8 cellular contexts compared by ENCODE assay signal in genomic region chr15:25933456-25934158, GRCh38.
DNase-seq lines count a peak whose midpoint lies in the region; ATAC-seq and TF ChIP-seq lines count a peak whose summit lies in the region.

No MANE protein-coding gene starts in this region.

- H3K36me3 Mint-ChIP-seq in activated naive CD4-positive, alpha-beta T cell treated with anti-CD3 and anti-CD28 coated beads, Interleukin-2, amount 50 U/mL, for 72 hours = peaks cover 10 to 18% of the 10 kb centered on the region in 2 donors

- H3K27me3 ChIP-seq in SJCRH30 (no peaks in the 10 kb centered on the region), heart left ventricle (no peaks in the 10 kb centered on the region), transverse colon (no peaks in the 10 kb centered on the region)

- in situ Hi-C loops in transverse colon (cut with MboI; ENCODE audit: low pct_ligation_motif_present in 1 of 4, low pct_unique_long_range_greater_than_20kb in 1 of 4, low sequenced_read_pairs in 3 of 4) = loop anchor here in 2 of 4 donors (25.0 kb wide), 2 partner anchors 196 to 421 kb away; no protein-coding TSS in a partner anchor

- no peak for TF ChIP-seq EP300 in transverse colon (IDR thresholded peaks at IDR 0.05; ENCODE audit: low read depth)

- intact Hi-C loops in heart left ventricle (cut with DNase I) = loop anchor here in 9 of 10 donors (2.0 to 10.0 kb wide), 9 partner anchors 191 to 931 kb away; partner anchors contain the start of gene GABRA5 (in 1 of the 9)
- intact Hi-C loops in posterior vena cava (cut with DNase I) = loop anchor here in 1 of 2 donors (10.0 kb wide), 1 partner anchor 219 kb away; no protein-coding TSS in a partner anchor
- intact Hi-C loops in transverse colon (cut with DNase I; ENCODE audit: low total_unique reads) = loop anchor here (1.0 to 10.0 kb wide), 3 partner anchors 194 to 426 kb away; no protein-coding TSS in a partner anchor

- peak; percentile 44 to 75 (median 63) for TF ChIP-seq CTCF in heart left ventricle (IDR thresholded peaks at IDR 0.05)
- peak; percentile 47 to 70 (median 59) for TF ChIP-seq CTCF in transverse colon (IDR thresholded peaks at IDR 0.05)

- peak overlapping the region; percentile 69 to 90 for H3K27ac Mint-ChIP-seq in activated naive CD4-positive, alpha-beta T cell treated with anti-CD3 and anti-CD28 coated beads, Interleukin-2, amount 50 U/mL, for 72 hours

- WGBS in heart left ventricle, 4 donors = 10 to 14% (median 12%) methylated on average over 23 of the region's 23 CpGs
- 24 to 33% methylated on average over 5 to 23 of the region's 23 CpGs for WGBS in transverse colon (ENCODE audit: low coverage in 1 of 2), 2 donors

- H3K9me3 ChIP-seq in SJCRH30 (replicated peaks) (0 out of 2 replicates have a peak, but pooled peaks cover 4% of the 10 kb centered on the region), heart left ventricle (peaks cover 0 to 17% (median 3%) of the 10 kb centered on the region in 12 donors), transverse colon (peaks cover 6 to 10% of the 10 kb centered on the region in 2 donors)

- peak; percentile 79 for ATAC-seq in HG03354 (IDR thresholded peaks at IDR 0.05; ENCODE audit: poor library complexity, severe bottlenecking, unreplicated experiment)
- peak; percentile 98 to 99 for ATAC-seq in activated naive CD4-positive, alpha-beta T cell treated with anti-CD3 and anti-CD28 coated beads, Interleukin-2, amount 50 U/mL, for 72 hours
- ATAC-seq in heart left ventricle = peak; percentile 88 to 98 (median 92)

- peak overlapping the region; percentile 37 for H3K4me3 ChIP-seq in SJCRH30
- peak overlapping the region in 8 of 12 donors; percentile 10 to 43 (median 28) for H3K4me3 ChIP-seq in heart left ventricle
- peak overlapping the region in 2 of 4 donors; percentile 21 to 31 for H3K4me3 ChIP-seq in transverse colon

- H3K4me1 ChIP-seq in SJCRH30 = no peaks in the 10 kb centered on the region
- H3K4me1 ChIP-seq in heart left ventricle = peaks cover 0 to 7% (median 1%) of the 10 kb centered on the region in 12 donors
- no peaks in the 10 kb centered on the region for H3K4me1 ChIP-seq in transverse colon

- TF ChIP-seq POLR2A in heart left ventricle (IDR thresholded peaks at IDR 0.05) (no peak), transverse colon (IDR thresholded peaks at IDR 0.05) (no peak)

- DNase-seq in EL (peak; percentile 76), SJCRH30 (peak; percentile 65 to 79), heart left ventricle (peak; percentile 44 to 80 (median 72)), posterior vena cava (ENCODE audit: low spot score) (peak; percentile 93), transverse colon (peak; percentile 50), NCI-H1105 (lab: John Stamatoyannopoulos, UW) (no peak)
- peak; percentile 53 to 71 for DNase-seq in activated naive CD4-positive, alpha-beta T cell treated with anti-CD3 and anti-CD28 coated beads, Interleukin-2, amount 50 U/mL, for 72 hours (ENCODE audit: low spot score in 2 of 2)

- H3K9me3 Mint-ChIP-seq in activated naive CD4-positive, alpha-beta T cell treated with anti-CD3 and anti-CD28 coated beads, Interleukin-2, amount 50 U/mL, for 72 hours = peaks cover 13 to 14% of the 10 kb centered on the region in 2 donors

- H3K36me3 ChIP-seq in SJCRH30 (no peaks in the 10 kb centered on the region), heart left ventricle (no peaks in the 10 kb centered on the region), transverse colon (no peaks in the 10 kb centered on the region)

- no peak overlapping the region for H3K27ac ChIP-seq in SJCRH30
- no peak overlapping the region for H3K27ac ChIP-seq in heart left ventricle
- no peak overlapping the region for H3K27ac ChIP-seq in transverse colon
